17 cellular contexts compared by ENCODE assay signal in the genomic region with DNA sequence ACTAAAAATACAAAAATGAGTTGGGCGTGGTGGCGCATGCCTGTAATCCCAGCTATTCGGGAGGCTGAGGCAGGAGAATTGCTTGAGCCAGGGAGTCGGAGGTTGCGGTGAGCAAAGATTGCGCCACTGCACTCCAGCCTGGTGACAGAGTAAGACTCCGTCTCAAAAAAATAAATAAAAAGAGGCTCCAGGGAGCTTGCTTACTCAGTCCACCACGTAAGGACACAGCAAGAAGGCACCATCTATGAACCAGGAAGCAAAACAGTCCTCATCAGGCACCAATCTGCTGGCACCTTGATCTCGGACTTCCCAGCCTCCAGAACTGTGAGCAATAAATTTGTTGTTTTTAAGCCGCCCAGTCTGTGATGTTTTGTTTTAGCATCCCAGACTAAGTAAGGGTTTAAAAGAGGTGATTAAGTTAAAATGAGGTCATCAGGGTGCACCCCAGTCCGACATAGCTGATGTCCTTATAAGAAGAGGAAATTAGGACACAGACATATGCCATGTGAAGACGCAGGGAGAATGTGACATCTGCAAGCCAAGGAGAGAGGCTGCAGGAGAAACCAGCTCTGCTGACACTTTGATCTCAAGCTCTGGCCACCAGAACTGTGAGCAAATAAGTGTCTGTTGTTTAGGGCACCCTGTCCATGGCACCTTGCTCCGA. TPM values are rescaled to one million over a fixed set of nuclear protein-coding genes. Genes with fewer than 3 reads are reported as not detected.
DNase-seq lines count a peak whose midpoint lies in the region; TF ChIP-seq lines count a peak whose summit lies in the region.
"Had no signal": no experiment of that assay in that cellular context is flagged by ENCODE, and none has a peak within 500 bp of the region (broad histone marks: within the 10 kb centered on the region; RNA-seq: fewer than 3 reads in every experiment).

No MANE protein-coding gene starts in this region.

- no peaks in the 10 kb centered on the region for H3K36me3 Mint-ChIP-seq in brain

- peaks cover 0 to 15% (median 11%) of the 10 kb centered on the region in 5 experiments for H3K9me3 Mint-ChIP-seq in brain

- H3K9me3 ChIP-seq in AG04450 (ENCODE audit: control insufficient read depth, insufficient read depth, low read length) (peaks cover 14% of the 10 kb centered on the region), HEK293 (ENCODE audit: control insufficient read depth, insufficient read depth, low read depth, low read length) (no peaks in the 10 kb centered on the region), colonic mucosa (no peaks in the 10 kb centered on the region)
- H3K9me3 ChIP-seq: BLaER1, psoas muscle had no signal

- no peak for DNase-seq in AG04450 (ENCODE audit: low read depth, low spot score)
- peak; percentile 89 for DNase-seq in iris pigment epithelial cell (ENCODE audit: low read depth)
- DNase-seq in NCI-H128 (lab: John Stamatoyannopoulos, UW; ENCODE audit: unreplicated experiment), result no peak
- DNase-seq in colonic mucosa, result no peak
- no peak for DNase-seq in GM19238 (ENCODE audit: insufficient read length, low spot score)
- no peak for DNase-seq in NCI-H748 (lab: John Stamatoyannopoulos, UW; ENCODE audit: unreplicated experiment)
- DNase-seq: activated effector memory CD4-positive, alpha-beta T cell treated with anti-CD3 and anti-CD28 coated beads, Interleukin-2, amount 50 U/mL, for 16 hours; dermis blood vessel endothelial cell; naive B cell; NCI-H187 treated with DMSO at 0.1 percent for 48 hours; NCI-H524; psoas muscle had no signal

- no peak for TF ChIP-seq CTCF in AG04450 (IDR thresholded peaks at IDR 0.05; ENCODE audit: low read depth, low read length)
- no peak for TF ChIP-seq CTCF in HEK293 (tag by site-specific recombination; IDR thresholded peaks at IDR 0.05)
- TF ChIP-seq CTCF in brain (conservative IDR thresholded peaks at IDR 0.05), result no peak
- no peak for TF ChIP-seq CTCF in colonic mucosa (IDR thresholded peaks at IDR 0.05)

- H3K4me3 ChIP-seq in AG04450 (ENCODE audit: low read depth, low read length) (no peak overlapping the region), HEK293 (ENCODE audit: low read depth, low read length) (no peak overlapping the region), colonic mucosa (no peak overlapping the region)
- H3K4me3 ChIP-seq: BLaER1, psoas muscle had no signal

- peak overlapping the region; percentile 78 for H3K27ac ChIP-seq in AG04450 (ENCODE audit: low read depth, low read length)
- H3K27ac ChIP-seq in HEK293 (ENCODE audit: extremely low read depth, low read depth, low read length), result no peak overlapping the region
- H3K27ac ChIP-seq in colonic mucosa, result no peak overlapping the region
- H3K27ac ChIP-seq: BLaER1, psoas muscle had no signal

- no peak overlapping the region for H3K4me3 Mint-ChIP-seq in brain
- H3K4me3 Mint-ChIP-seq: naive B cell had no signal

- H3K36me3 ChIP-seq in HEK293 (ENCODE audit: control insufficient read depth in 2 of 2, insufficient read depth in 1 of 2, low read length in 2 of 2) (no peaks in the 10 kb centered on the region), colonic mucosa (no peaks in the 10 kb centered on the region)
- H3K36me3 ChIP-seq: BLaER1 had no signal

- intact Hi-C loops in colonic mucosa (cut with DNase I), result no loop called here

- CTCF ChIA-PET in AG04450 (lab: Charles Lee) (no interaction called here), HEK293 (lab: Yijun Ruan, JAX) (interaction anchor here (1.2 kb wide), 1 partner anchor 9 kb away, joined by 6 read pairs; no protein-coding TSS in a partner anchor)

- no peaks in the 10 kb centered on the region for H3K27me3 ChIP-seq in AG04450 (ENCODE audit: control insufficient read depth, insufficient read depth, low read length)
- no peaks in the 10 kb centered on the region for H3K27me3 ChIP-seq in colonic mucosa

- H3K9ac ChIP-seq in colonic mucosa (ENCODE audit: low read depth in 2 of 2, low read length in 2 of 2), result no peak overlapping the region
- H3K9ac ChIP-seq: BLaER1 had no signal

- H3K4me1 ChIP-seq in HEK293 (ENCODE audit: control insufficient read depth, insufficient read depth, low read length) (no peaks in the 10 kb centered on the region), colonic mucosa (no peaks in the 10 kb centered on the region)
- H3K4me1 ChIP-seq: psoas muscle had no signal

- peaks cover 27% of the 10 kb centered on the region for H3K4me1 Mint-ChIP-seq in brain

- peak overlapping the region in 3 of 5 experiments; percentile 55 to 96 (median 55) for H3K27ac Mint-ChIP-seq in brain

- H3K27me3 Mint-ChIP-seq in brain, result no peaks in the 10 kb centered on the region

- POLR2A ChIA-PET in AG04450 (lab: Yijun Ruan, JAX) (interaction anchor here (1.0 to 1.5 kb wide), 5 partner anchors 11 to 435 kb away, joined by 4 read pairs; partner anchors contain the start of gene IER5L), HEK293 (lab: Yijun Ruan, JAX) (no interaction called here)

TF ChIP-seq in HEK293, 187 proteins besides CTCF, POLR2A, EP300 and RAD21:
- TF ChIP-seq ZNF184 (tag by site-specific recombination; IDR thresholded peaks at IDR 0.05) (no peak), ZNF266 (tag by site-specific recombination; IDR thresholded peaks at IDR 0.05; ENCODE audit: low read depth) (peak; percentile 96), ZBTB48 (tag by site-specific recombination; IDR thresholded peaks at IDR 0.05) (no peak)

RNA-seq across cellular contexts. Expression of gene C9orf50, which starts 45.9 kb away (rescaled TPM):
- polyA plus RNA-seq in AG04450 (2011; rRNA removed) (0.26 and 0.30 TPM in 2 replicates), brain (ENCODE audit: insufficient read depth, low read depth, low replicate concordance) (3.5 TPM)
- not detected in 2 replicates for polyA minus RNA-seq in AG04450 (2011; rRNA and poly(A)+ RNA removed)
- total RNA-seq in colonic mucosa, result not detected
- total RNA-seq: dermis blood vessel endothelial cell, lower leg skin, psoas muscle, subcutaneous adipose tissue had no signal
- polyA plus RNA-seq: psoas muscle had no signal

RNA-seq across cellular contexts. Expression of gene NTMT1, which starts 50.9 kb away (rescaled TPM):
- 49.3 and 50.4 TPM in 2 replicates for polyA plus RNA-seq in AG04450 (2011; rRNA removed)
- polyA minus RNA-seq in AG04450 (2011; rRNA and poly(A)+ RNA removed), result 25.3 and 30.8 TPM in 2 replicates
- polyA plus RNA-seq in brain (ENCODE audit: insufficient read depth, low read depth, low replicate concordance), result 118 TPM
- 10 to 100 TPM; 25.3 to 50.2 TPM for total RNA-seq in colonic mucosa
